Comparison of ENCODE assay signal across 10 cellular contexts in genomic region chr22:29994027-29994715, GRCh38.
A peak's percentile ranks its signal among the peaks of the same experiment; 100 is the strongest.
DNase-seq lines count a peak whose midpoint lies in the region; ATAC-seq and TF ChIP-seq lines count a peak whose summit lies in the region.
"Had no signal": no experiment of that assay in that cellular context is flagged by ENCODE, and none has a peak within 500 bp of the region (broad histone marks: within the 10 kb centered on the region; RNA-seq: fewer than 3 reads in every experiment).

No MANE protein-coding gene starts in this region.

- no peaks in the 10 kb centered on the region for H3K27me3 ChIP-seq in gastrocnemius medialis
- H3K27me3 ChIP-seq: BLaER1 had no signal

- no peak for TF ChIP-seq POLR2A in gastrocnemius medialis (IDR thresholded peaks at IDR 0.05)

- H3K4me1 ChIP-seq in gastrocnemius medialis: peaks cover 44 to 51% of the 10 kb centered on the region in 2 donors

- H3K27ac Mint-ChIP-seq in endothelial cell (ENCODE audit: unreplicated experiment): peak overlapping the region; percentile 20

- DNase-seq in NCI-H510A treated with DMSO at 0.1 percent for 48 hours (lab: John Stamatoyannopoulos, UW): peak; percentile 12
- DNase-seq in NCI-H510A (lab: John Stamatoyannopoulos, UW): no peak
- peak; percentile 33 for DNase-seq in NCI-H2029 treated with DMSO at 0.1 percent for 48 hours (lab: John Stamatoyannopoulos, UW)
- no peak for DNase-seq in endothelial cell (ENCODE audit: low spot score)
- DNase-seq in gastrocnemius medialis: no peak
- no peak for DNase-seq in activated effector memory CD4-positive, alpha-beta T cell treated with Interleukin-2 at 50 U/mL for 16 hours

- no peak overlapping the region for H3K4me3 Mint-ChIP-seq in endothelial cell (ENCODE audit: unreplicated experiment)

- in situ Hi-C loops in gastrocnemius medialis (cut with MboI; ENCODE audit: low sequenced_read_pairs in 4 of 4): no loop called here

- ATAC-seq in gastrocnemius medialis: no peak
- no peak for ATAC-seq in HG02970 (IDR thresholded peaks at IDR 0.05; ENCODE audit: low FRiP score, unreplicated experiment)
- ATAC-seq in HG02852 (IDR thresholded peaks at IDR 0.05; ENCODE audit: unreplicated experiment): no peak

- H3K4me3 ChIP-seq in gastrocnemius medialis: no peak overlapping the region
- H3K4me3 ChIP-seq: BLaER1, SK-N-MC had no signal

- TF ChIP-seq CTCF in endothelial cell (IDR thresholded peaks at IDR 0.05; ENCODE audit: unreplicated experiment): no peak
- TF ChIP-seq CTCF in gastrocnemius medialis (IDR thresholded peaks at IDR 0.05 in 4 of 5, conservative IDR thresholded peaks at IDR 0.05 in 1 of 5): no peak

- H3K9me3 Mint-ChIP-seq in endothelial cell (ENCODE audit: unreplicated experiment): no peaks in the 10 kb centered on the region

- no peaks in the 10 kb centered on the region for H3K27me3 Mint-ChIP-seq in endothelial cell (ENCODE audit: unreplicated experiment)

- H3K27ac ChIP-seq in gastrocnemius medialis: peak overlapping the region; percentile 23 to 70 (median 62)
- H3K27ac ChIP-seq: BLaER1, SK-N-MC had no signal

- peaks cover 6% of the 10 kb centered on the region for H3K4me1 Mint-ChIP-seq in endothelial cell (ENCODE audit: unreplicated experiment)

- peaks cover 0 to 6% of the 10 kb centered on the region in 2 donors for H3K36me3 ChIP-seq in gastrocnemius medialis

- intact Hi-C loops in gastrocnemius medialis (cut with DNase I; ENCODE audit: low total_unique reads): loop anchor here (5.0 kb wide), 1 partner anchor 137 kb away; no protein-coding TSS in a partner anchor

- H3K36me3 Mint-ChIP-seq in endothelial cell (ENCODE audit: low read depth, unreplicated experiment): peaks cover 4% of the 10 kb centered on the region

- H3K9me3 ChIP-seq in gastrocnemius medialis: no peaks in the 10 kb centered on the region
- H3K9me3 ChIP-seq: BLaER1 had no signal

Comparison
In these comparisons a context has a peak if more than half of its experiments do, and no peak if none do; other contexts are left out.
1. DNase-seq: peak in NCI-H510A treated with DMSO at 0.1 percent for 48 hours (single experiment) and NCI-H2029 treated with DMSO at 0.1 percent for 48 hours (single experiment); none in NCI-H510A (single experiment), endothelial cell (single experiment), gastrocnemius medialis (0 of 2) and activated effector memory CD4-positive, alpha-beta T cell treated with Interleukin-2 at 50 U/mL for 16 hours (single experiment).